In the genomic region with DNA sequence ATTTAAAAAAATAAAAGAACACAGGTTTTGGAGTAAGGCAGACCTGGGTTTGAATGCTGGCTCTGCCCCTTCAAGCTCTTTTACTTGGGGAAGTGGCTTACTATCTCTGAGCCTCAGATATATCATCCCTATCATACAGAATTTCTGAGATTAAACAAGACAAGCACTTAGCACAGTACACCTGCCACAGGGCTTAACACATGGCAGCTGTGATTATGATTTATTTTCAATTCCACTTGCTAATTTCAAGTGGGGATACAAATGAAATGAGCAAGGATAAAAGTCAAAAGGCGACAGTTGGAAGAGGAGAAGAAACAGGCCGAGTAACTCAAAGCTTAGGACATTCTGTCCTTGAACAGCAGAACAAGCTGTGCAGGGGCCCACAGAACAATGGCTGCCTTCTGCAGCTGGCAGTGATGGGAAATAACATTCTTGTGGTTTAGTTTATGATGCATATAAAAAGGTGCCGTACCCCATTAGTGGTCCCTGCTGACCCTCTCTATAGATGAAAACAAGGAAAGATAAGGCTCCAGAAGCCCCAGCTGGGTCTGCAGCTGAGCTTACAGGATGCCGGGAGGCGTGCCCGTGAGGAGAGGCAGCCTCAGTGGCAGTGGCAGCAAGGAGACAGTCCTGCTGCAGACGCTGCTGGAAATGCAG, we compare ENCODE assay signal across 17 cellular contexts. TPM values are rescaled to one million over a fixed set of nuclear protein-coding genes. Genes with fewer than 3 reads are reported as not detected.
DNase-seq lines count a peak whose midpoint lies in the region; ATAC-seq, FAIRE-seq and TF ChIP-seq lines count a peak whose summit lies in the region.
"Had no signal": no experiment of that assay in that cellular context is flagged by ENCODE, and none has a peak within 500 bp of the region (broad histone marks: within the 10 kb centered on the region; RNA-seq: fewer than 3 reads in every experiment).

No MANE protein-coding gene starts in this region.

- ATAC-seq in GM21737 (IDR thresholded peaks at IDR 0.05; ENCODE audit: unreplicated experiment): no peak
- no peak for ATAC-seq in lower lobe of right lung
- no peak for ATAC-seq in GM19328 (IDR thresholded peaks at IDR 0.05; ENCODE audit: unreplicated experiment)
- ATAC-seq: activated CD4-positive, alpha-beta T cell treated with anti-CD3 and anti-CD28 coated beads for 36 hours; pancreas had no signal

- POLR2A ChIA-PET in endothelial cell of umbilical vein (lab: Charles Lee): no interaction called here

- no peak overlapping the region for H3K4me2 ChIP-seq in endothelial cell of umbilical vein (ENCODE audit: insufficient read depth, low read length)

- CTCF ChIA-PET in endothelial cell of umbilical vein (lab: Charles Lee): interaction anchor here (0.6 to 1.3 kb wide), 5 partner anchors 9 to 982 kb away, joined by 3 to 8 read pairs (median 3); no protein-coding TSS in a partner anchor

- intact Hi-C loops in endothelial cell of umbilical vein (cut with micrococcal nuclease): loop anchor here (10.0 kb wide), 1 partner anchor 62 kb away; a partner anchor contains a TSS
- intact Hi-C loops in lower lobe of right lung (cut with DNase I): no loop called here

- peaks cover 0 to 3% of the 10 kb centered on the region in 2 experiments for H3K36me3 ChIP-seq in endothelial cell of umbilical vein (ENCODE audit: control insufficient read depth in 2 of 2, extremely low read depth in 1 of 2, insufficient read depth in 2 of 2, low read length in 2 of 2)
- no peaks in the 10 kb centered on the region for H3K36me3 ChIP-seq in lower lobe of right lung
- H3K36me3 ChIP-seq: pancreas had no signal

- no peaks in the 10 kb centered on the region for H3K9me1 ChIP-seq in endothelial cell of umbilical vein (replicated peaks; ENCODE audit: control insufficient read depth, extremely low read depth, insufficient read depth, low read length)

- peak; percentile 31 for FAIRE-seq in endothelial cell of umbilical vein (lab: Jason Lieb, UNC)
- FAIRE-seq: HTR-8/SVneo, pancreas had no signal

- no peaks in the 10 kb centered on the region for H3K27me3 ChIP-seq in endothelial cell of umbilical vein (ENCODE audit: control insufficient read depth in 2 of 2, insufficient read depth in 2 of 2, low read length in 2 of 2)
- H3K27me3 ChIP-seq in lower lobe of right lung (ENCODE audit: low read depth): no peaks in the 10 kb centered on the region
- H3K27me3 ChIP-seq: pancreas had no signal

- H3K27ac ChIP-seq in endothelial cell of umbilical vein (ENCODE audit: insufficient read depth, low read depth, low read length) (no peak overlapping the region), lower lobe of right lung (no peak overlapping the region)
- H3K27ac ChIP-seq: pancreas had no signal

- H3K9ac ChIP-seq in endothelial cell of umbilical vein (replicated peaks; ENCODE audit: extremely low read depth, insufficient read depth, low read length): no peak overlapping the region

- DNase-seq in DMS79 treated with DMSO at 0.1 percent for 48 hours (lab: John Stamatoyannopoulos, UW) (peak; percentile 86), NCI-H2107 treated with DMSO at 0.1 percent for 48 hours (lab: John Stamatoyannopoulos, UW; ENCODE audit: unreplicated experiment) (peak; percentile 84), endothelial cell of umbilical vein (ENCODE audit: low read depth, low spot score) (no peak), pons (ENCODE audit: low spot score) (peak; percentile 42), lower lobe of right lung (no peak), retina (no peak)
- DNase-seq: activated CD4-positive, alpha-beta T cell treated with anti-CD3 and anti-CD28 coated beads for 36 hours; activated T-cell treated with anti-CD3 and anti-CD28 coated beads, Interleukin-2, amount 50 U/mL, for 1 hour; dermis blood vessel endothelial cell; DND-41; NCI-H446 treated with DMSO at 0.1 percent for 48 hours; pancreas; stimulated activated CD4-positive, alpha-beta T cell treated with anti-CD3 and anti-CD28 coated beads, Interleukin-1b, Interleukin-23, amount 100 ng/mL, for 48 hours; stimulated activated CD8-positive, alpha-beta memory T cell treated with anti-CD3 and anti-CD28 coated beads, Interleukin-4, amount 100 ng/mL, for 48 hours had no signal

- dilution Hi-C loops in endothelial cell of umbilical vein (cut with MboI; ENCODE audit: extremely low pct_ligation_motif_present, low sequenced_read_pairs): no loop called here

- no peaks in the 10 kb centered on the region for H3K9me3 ChIP-seq in endothelial cell of umbilical vein (replicated peaks; ENCODE audit: control insufficient read depth, insufficient read depth, low read length)
- no peaks in the 10 kb centered on the region for H3K9me3 ChIP-seq in lower lobe of right lung
- H3K9me3 ChIP-seq: pancreas had no signal

- no peaks in the 10 kb centered on the region for H3K79me2 ChIP-seq in endothelial cell of umbilical vein (ENCODE audit: control insufficient read depth, insufficient read depth, low read length)

- H3K4me1 ChIP-seq in endothelial cell of umbilical vein (ENCODE audit: control insufficient read depth, extremely low read depth, insufficient read depth, low read length): peaks cover 11% of the 10 kb centered on the region
- H3K4me1 ChIP-seq in lower lobe of right lung: no peaks in the 10 kb centered on the region
- H3K4me1 ChIP-seq: pancreas had no signal

- BruUV-seq in endothelial cell of umbilical vein (replicated peaks; lab: Mats Ljungman, UMichigan): no TSS peak

- TF ChIP-seq CTCF in endothelial cell of umbilical vein (IDR thresholded peaks at IDR 0.05; ENCODE audit: extremely low read depth in 1 of 2, insufficient read depth in 1 of 2, low read depth in 1 of 2, low read length in 2 of 2): no peak
- TF ChIP-seq CTCF in lower lobe of right lung (IDR thresholded peaks at IDR 0.05): no peak

- no peak for TF ChIP-seq POLR2A in endothelial cell of umbilical vein (IDR thresholded peaks at IDR 0.05; ENCODE audit: low read depth, low read length)

- no peaks in the 10 kb centered on the region for H4K20me1 ChIP-seq in endothelial cell of umbilical vein (replicated peaks; ENCODE audit: control insufficient read depth, extremely low read depth, insufficient read depth, low read length)

- H2AFZ ChIP-seq in endothelial cell of umbilical vein (ENCODE audit: low read depth, low read length): no peak overlapping the region

- H3K4me3 ChIP-seq in endothelial cell of umbilical vein (replicated peaks in 1 of 3; ENCODE audit: insufficient read depth in 1 of 3, low read depth in 1 of 3, low read length in 3 of 3) (no peak overlapping the region), lower lobe of right lung (no peak overlapping the region)
- H3K4me3 ChIP-seq: pancreas had no signal

TF ChIP-seq in endothelial cell of umbilical vein, 7 proteins besides CTCF, POLR2A, EP300 and RAD21:
- TF ChIP-seq, protein P1, sequence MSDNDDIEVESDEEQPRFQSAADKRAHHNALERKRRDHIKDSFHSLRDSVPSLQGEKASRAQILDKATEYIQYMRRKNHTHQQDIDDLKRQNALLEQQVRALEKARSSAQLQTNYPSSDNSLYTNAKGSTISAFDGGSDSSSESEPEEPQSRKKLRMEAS (IDR thresholded peaks at IDR 0.05; ENCODE audit: insufficient read depth, insufficient read length): no peak
- TF ChIP-seq FOS (IDR thresholded peaks at IDR 0.05; ENCODE audit: borderline replicate concordance, insufficient read depth, low read length): no peak
- no peak for TF ChIP-seq EZH2 (IDR thresholded peaks at IDR 0.05; ENCODE audit: borderline replicate concordance, low read depth, low read length, severe bottlenecking)
- TF ChIP-seq GATA2 (IDR thresholded peaks at IDR 0.05; ENCODE audit: insufficient read depth, insufficient read length, low read depth, low read length): no peak

RNA-seq across cellular contexts. Expression of a gene that starts 45.3 kb away (rescaled TPM):
- total RNA-seq in endothelial cell of umbilical vein (40.7 and 42.1 TPM in 2 replicates), lower lobe of right lung (6.0 TPM)
- polyA plus RNA-seq in endothelial cell of umbilical vein: 9.9 and 11.4 TPM in 2 replicates
- 10.5 TPM in 2 replicates for polyA plus RNA-seq in endothelial cell of umbilical vein (2011; cell fraction: cytosol; rRNA removed)
- 9.3 and 11.6 TPM in 2 replicates for polyA plus RNA-seq in endothelial cell of umbilical vein (2011; cell fraction: nucleus; rRNA removed)
- polyA plus RNA-seq in endothelial cell of umbilical vein (2012): 36.5 and 47.5 TPM in 2 replicates
- polyA minus RNA-seq in endothelial cell of umbilical vein: 20.0 and 29.4 TPM in 2 replicates
- polyA minus RNA-seq in endothelial cell of umbilical vein (2011; cell fraction: cytosol; rRNA and poly(A)+ RNA removed): 0.31 TPM
- polyA minus RNA-seq in endothelial cell of umbilical vein (2011; cell fraction: nucleus; rRNA and poly(A)+ RNA removed): 7.8 and 13.8 TPM in 2 replicates

RNA-seq across cellular contexts. Expression of a gene that starts 58.7 kb away (rescaled TPM):
- total RNA-seq in endothelial cell of umbilical vein: 30.6 and 33.8 TPM in 2 replicates
- polyA plus RNA-seq in endothelial cell of umbilical vein: 5.2 and 6.1 TPM in 2 replicates
- 7.0 and 7.3 TPM in 2 replicates for polyA plus RNA-seq in endothelial cell of umbilical vein (2011; cell fraction: cytosol; rRNA removed)
- 15.2 and 16.0 TPM in 2 replicates for polyA plus RNA-seq in endothelial cell of umbilical vein (2011; cell fraction: nucleus; rRNA removed)
- polyA plus RNA-seq in endothelial cell of umbilical vein (2012): 14.5 and 16.9 TPM in 2 replicates
- polyA minus RNA-seq in endothelial cell of umbilical vein: 18.7 and 20.8 TPM in 2 replicates
- polyA minus RNA-seq in endothelial cell of umbilical vein (2011; cell fraction: cytosol; rRNA and poly(A)+ RNA removed): 14.2 TPM
- 19.4 and 27.7 TPM in 2 replicates for polyA minus RNA-seq in endothelial cell of umbilical vein (2011; cell fraction: nucleus; rRNA and poly(A)+ RNA removed)
- 39.3 TPM for total RNA-seq in lower lobe of right lung

Comparison
In these comparisons a context has a peak if more than half of its experiments do, and no peak if none do; other contexts are left out.
1. DNase-seq: peak in DMS79 treated with DMSO at 0.1 percent for 48 hours (single experiment), NCI-H2107 treated with DMSO at 0.1 percent for 48 hours (single experiment) and pons (single experiment); none in endothelial cell of umbilical vein (single experiment), lower lobe of right lung (single experiment) and retina (single experiment).